ENCODE assay signal across 27 cellular contexts in the genomic region with DNA sequence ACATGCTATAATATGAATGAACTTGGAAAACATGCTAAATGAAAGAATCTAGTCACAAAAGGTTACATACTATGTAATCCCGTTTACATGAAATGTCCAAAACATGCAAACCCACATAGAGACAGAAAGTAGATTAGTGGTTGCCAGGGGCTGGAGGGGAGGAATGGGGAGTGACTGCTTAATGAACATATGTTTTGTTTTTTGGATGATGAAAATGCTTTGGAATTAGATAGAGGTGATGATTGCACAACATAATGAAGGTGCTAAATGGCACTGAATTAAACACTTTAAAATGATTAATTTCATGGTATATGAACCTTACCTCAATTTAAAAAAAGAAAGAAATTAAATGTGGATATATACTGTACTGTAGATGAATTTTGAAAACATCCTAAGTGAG.
"Had no signal": no experiment of that assay in that cellular context is flagged by ENCODE, and none has a peak within 500 bp of the region (broad histone marks: within the 10 kb centered on the region; RNA-seq: fewer than 3 reads in every experiment).

No MANE protein-coding gene starts in this region.

- H3K9me3 Mint-ChIP-seq: activated B cell treated with CpG ODN at 0.5 μM for 24 hours; central memory CD8-positive, alpha-beta T cell; effector memory CD8-positive, alpha-beta T cell; naive B cell; stimulated activated naive CD8-positive, alpha-beta T cell treated with anti-CD3 and anti-CD28 coated beads, Interleukin-15, amount 100 ng/mL, for 72 hours; T-helper 1 cell treated with Interleukin-12 subunit alpha and Interleukin-12 subunit beta and Interleukin-4 antibody, amounts not matched to agents 30 μg/mL and 1 μg/mL, for 36 hours had no signal

- H3K4me1 ChIP-seq: breast epithelium had no signal

- DNase-seq: activated B cell treated with CpG ODN at 0.5 μM for 24 hours; activated CD4-positive, alpha-beta T cell treated with anti-CD3 and anti-CD28 coated beads for 4 hours; activated CD8-positive, alpha-beta memory T cell treated with anti-CD3 and anti-CD28 coated beads, Interleukin-2, amount 50 U/mL, for 48 hours; activated effector memory CD4-positive, alpha-beta T cell treated with anti-CD3 and anti-CD28 coated beads, Interleukin-2, amount 50 U/mL, for 16 hours; activated naive CD4-positive, alpha-beta T cell treated with anti-CD3 and anti-CD28 coated beads, Interleukin-2, amount 50 U/mL, for 16 hours; activated T-cell treated with anti-CD3 and anti-CD28 coated beads, Interleukin-2, amount 50 U/mL, for 48 hours; effector memory CD8-positive, alpha-beta T cell; foreskin melanocyte; kidney; lower lobe of right lung; mesendoderm; naive B cell; ovary; right cardiac atrium; stimulated activated CD4-positive, alpha-beta T cell treated with anti-CD3 and anti-CD28 coated beads, Interleukin-4, amount 100 ng/mL, for 4 hours; stimulated activated naive CD8-positive, alpha-beta T cell treated with anti-CD3 and anti-CD28 coated beads, Interleukin-15, amount 100 ng/mL, for 72 hours; T1000; tibial artery had no signal

- H3K27ac Mint-ChIP-seq: activated B cell treated with CpG ODN at 0.5 μM for 24 hours; effector memory CD8-positive, alpha-beta T cell; naive B cell; stimulated activated naive CD8-positive, alpha-beta T cell treated with anti-CD3 and anti-CD28 coated beads, Interleukin-15, amount 100 ng/mL, for 72 hours; T-helper 1 cell treated with Interleukin-12 subunit alpha and Interleukin-12 subunit beta and Interleukin-4 antibody, amounts not matched to agents 30 μg/mL and 1 μg/mL, for 36 hours had no signal

- ATAC-seq: effector memory CD8-positive, alpha-beta T cell; esophagus mucosa; lower lobe of right lung; right cardiac atrium; stimulated activated naive CD8-positive, alpha-beta T cell treated with anti-CD3 and anti-CD28 coated beads, Interleukin-15, amount 100 ng/mL, for 72 hours had no signal

- H3K36me3 ChIP-seq: breast epithelium, lower lobe of right lung, neutrophil, ovary, tibial artery had no signal

- H3K27me3 Mint-ChIP-seq: central memory CD8-positive, alpha-beta T cell; effector memory CD8-positive, alpha-beta T cell; stimulated activated naive CD8-positive, alpha-beta T cell treated with anti-CD3 and anti-CD28 coated beads, Interleukin-15, amount 100 ng/mL, for 72 hours had no signal

- H3K27ac ChIP-seq: breast epithelium, lower lobe of right lung, neutrophil, ovary, tibial artery had no signal

- H3K4me1 Mint-ChIP-seq: naive B cell had no signal

- H3K9me3 ChIP-seq: breast epithelium, lower lobe of right lung, neutrophil, ovary, tibial artery had no signal

- H3K36me3 Mint-ChIP-seq: naive B cell had no signal

- H3K27me3 ChIP-seq: breast epithelium, ovary, tibial artery had no signal

- FAIRE-seq: astrocyte, colon, endothelial cell of umbilical vein, kidney, urothelium cell line had no signal

- H3K4me3 Mint-ChIP-seq: activated B cell treated with CpG ODN at 0.5 μM for 24 hours; central memory CD8-positive, alpha-beta T cell; effector memory CD8-positive, alpha-beta T cell; naive B cell; stimulated activated naive CD8-positive, alpha-beta T cell treated with anti-CD3 and anti-CD28 coated beads, Interleukin-15, amount 100 ng/mL, for 72 hours; T-helper 1 cell treated with Interleukin-12 subunit alpha and Interleukin-12 subunit beta and Interleukin-4 antibody, amounts not matched to agents 30 μg/mL and 1 μg/mL, for 36 hours had no signal

- H3K4me3 ChIP-seq: breast epithelium, lower lobe of right lung, ovary, tibial artery had no signal
